Comparison of ENCODE assay signal across 31 cellular contexts in the genomic region with DNA sequence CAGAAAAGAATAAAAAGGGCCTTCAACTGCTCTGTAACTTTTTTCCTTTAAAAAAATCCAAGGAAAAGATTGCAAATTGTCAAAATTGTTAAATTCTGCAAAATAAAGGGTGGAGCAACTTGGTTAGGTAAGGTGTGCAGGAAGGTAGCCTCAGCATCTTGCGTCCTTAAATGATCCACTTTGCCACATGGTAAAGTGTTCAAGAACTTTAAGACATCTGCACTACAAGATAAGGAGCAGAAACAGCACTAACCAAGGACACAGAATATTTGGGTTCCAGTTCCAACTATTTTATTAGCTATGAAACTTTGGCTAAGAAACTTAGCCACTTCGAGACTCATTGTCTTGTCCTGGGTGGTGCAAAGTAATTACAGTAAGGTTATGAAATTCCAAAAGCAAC. TPM values are rescaled to one million over a fixed set of nuclear protein-coding genes. Genes with fewer than 3 reads are reported as not detected.
"Had no signal": no experiment of that assay in that cellular context is flagged by ENCODE, and none has a peak within 500 bp of the region (broad histone marks: within the 10 kb centered on the region; RNA-seq: fewer than 3 reads in every experiment).

No MANE protein-coding gene starts in this region.

- H3K27ac ChIP-seq: stomach, suprapubic skin, testis, thoracic aorta, thyroid gland, tibial artery, tibial nerve, transverse colon, upper lobe of left lung, upper lobe of right lung, uterus, vagina had no signal

- H3K27me3 ChIP-seq: stomach, suprapubic skin, testis, thyroid gland, tibial artery, tibial nerve, transverse colon, upper lobe of left lung, upper lobe of right lung, uterus, vagina had no signal

- DNase-seq: stimulated activated CD4-positive, alpha-beta T cell treated with anti-CD3 and anti-CD28 coated beads, Interleukin-2, amount 100 ng/mL, for 48 hours; stimulated activated CD4-positive, alpha-beta T cell treated with anti-CD3 and anti-CD28 coated beads, Interleukin-4, amount 100 ng/mL, for 1 hour; stimulated activated CD4-positive, alpha-beta T cell treated with anti-CD3 and anti-CD28 coated beads, Interleukin-4, amount 100 ng/mL, for 24 hours; stimulated activated CD4-positive, alpha-beta T cell treated with anti-CD3 and anti-CD28 coated beads, Interleukin-4, amount 100 ng/mL, for 4 hours; stimulated activated CD8-positive, alpha-beta memory T cell treated with anti-CD3 and anti-CD28 coated beads, Interleukin-4, amount 100 ng/mL, for 48 hours; stimulated activated naive B cell treated with anti-CD40 and anti-IgM and Interleukin-4, amounts not matched to agents 10 μg/mL and 1 μg/mL and 100 μg/mL, for 72 hours; stimulated activated naive CD4-positive, alpha-beta T cell; stimulated activated naive CD4-positive, alpha-beta T cell treated with Interleukin-2 at 50 U/mL for 16 hours; stimulated activated naive CD8-positive, alpha-beta T cell treated with anti-CD3 and anti-CD28 coated beads, Interleukin-15, amount 100 ng/mL, for 72 hours; stimulated activated naive CD8-positive, alpha-beta T cell treated with anti-CD3 and anti-CD28 coated beads, Interleukin-15, Interleukin-2, amounts not matched to agents 100 U/mL and 50 U/mL, for 24 hours; stomach; substantia nigra; testis; thyroid gland; tibial artery; transverse colon; trophoblast cell; upper lobe of left lung; upper lobe of right lung; uterus had no signal

- H3K27me3 Mint-ChIP-seq: stimulated activated naive CD8-positive, alpha-beta T cell treated with anti-CD3 and anti-CD28 coated beads, Interleukin-15, amount 100 ng/mL, for 72 hours; stimulated activated naive CD8-positive, alpha-beta T cell treated with anti-CD3 and anti-CD28 coated beads, Interleukin-15, Interleukin-2, amounts not matched to agents 100 ng/mL and 50 ng/mL, for 24 hours; type B pancreatic cell had no signal

- H3K4me3 ChIP-seq: stomach, suprapubic skin, testis, thoracic aorta, thyroid gland, tibial artery, tibial nerve, transverse colon, upper lobe of left lung, upper lobe of right lung, uterus, vagina had no signal

- H3K9me3 ChIP-seq: stomach, suprapubic skin, testis, thoracic aorta, thyroid gland, tibial artery, tibial nerve, transverse colon, upper lobe of left lung, upper lobe of right lung, uterus, vagina had no signal

- ATAC-seq: stimulated activated effector memory CD8-positive, alpha-beta T cell treated with anti-CD3 and anti-CD28 coated beads, Interleukin-12 subunit alpha, Interleukin-12 subunit beta, amount 100 ng/mL, for 72 hours; stimulated activated memory B cell treated with anti-CD40 and anti-IgM and Interleukin-4, amounts not matched to agents 10 μg/mL and 1 μg/mL and 100 μg/mL, for 72 hours; stimulated activated naive B cell treated with anti-CD40 and anti-IgM and Interleukin-4, amounts not matched to agents 10 μg/mL and 1 μg/mL and 100 μg/mL, for 72 hours; stimulated activated naive CD8-positive, alpha-beta T cell treated with anti-CD3 and anti-CD28 coated beads, Interleukin-15, amount 100 ng/mL, for 72 hours; stimulated activated naive CD8-positive, alpha-beta T cell treated with anti-CD3 and anti-CD28 coated beads, Interleukin-15, Interleukin-2, amounts not matched to agents 100 U/mL and 50 U/mL, for 24 hours; upper lobe of right lung had no signal

- H3K36me3 ChIP-seq: stomach, suprapubic skin, thoracic aorta, thyroid gland, tibial artery, tibial nerve, transverse colon, upper lobe of left lung, upper lobe of right lung, uterus, vagina had no signal

- H3K4me1 Mint-ChIP-seq: stimulated activated effector memory CD8-positive, alpha-beta T cell treated with anti-CD3 and anti-CD28 coated beads, Interleukin-12 subunit alpha, Interleukin-12 subunit beta, amount 100 ng/mL, for 72 hours; stimulated activated memory B cell treated with anti-CD40 and anti-IgM and Interleukin-4, amounts not matched to agents 10 μg/mL and 1 μg/mL and 100 μg/mL, for 72 hours had no signal

- H3K27ac Mint-ChIP-seq: stimulated activated effector memory CD8-positive, alpha-beta T cell treated with anti-CD3 and anti-CD28 coated beads, Interleukin-12 subunit alpha, Interleukin-12 subunit beta, amount 100 ng/mL, for 72 hours; stimulated activated memory B cell treated with anti-CD40 and anti-IgM and Interleukin-4, amounts not matched to agents 10 μg/mL and 1 μg/mL and 100 μg/mL, for 72 hours; stimulated activated naive B cell treated with anti-CD40 and anti-IgM and Interleukin-4, amounts not matched to agents 10 μg/mL and 1 μg/mL and 100 μg/mL, for 72 hours; stimulated activated naive CD8-positive, alpha-beta T cell treated with anti-CD3 and anti-CD28 coated beads, Interleukin-15, amount 100 ng/mL, for 72 hours; stimulated activated naive CD8-positive, alpha-beta T cell treated with anti-CD3 and anti-CD28 coated beads, Interleukin-15, Interleukin-2, amounts not matched to agents 100 ng/mL and 50 ng/mL, for 24 hours; type B pancreatic cell had no signal

- H3K9me3 Mint-ChIP-seq: stimulated activated effector memory CD8-positive, alpha-beta T cell treated with anti-CD3 and anti-CD28 coated beads, Interleukin-12 subunit alpha, Interleukin-12 subunit beta, amount 100 ng/mL, for 72 hours; stimulated activated memory B cell treated with anti-CD40 and anti-IgM and Interleukin-4, amounts not matched to agents 10 μg/mL and 1 μg/mL and 100 μg/mL, for 72 hours; stimulated activated naive B cell treated with anti-CD40 and anti-IgM and Interleukin-4, amounts not matched to agents 10 μg/mL and 1 μg/mL and 100 μg/mL, for 72 hours; stimulated activated naive CD8-positive, alpha-beta T cell treated with anti-CD3 and anti-CD28 coated beads, Interleukin-15, amount 100 ng/mL, for 72 hours; stimulated activated naive CD8-positive, alpha-beta T cell treated with anti-CD3 and anti-CD28 coated beads, Interleukin-15, Interleukin-2, amounts not matched to agents 100 ng/mL and 50 ng/mL, for 24 hours; type B pancreatic cell had no signal

- FAIRE-seq: urothelium cell line had no signal

- H3K4me1 ChIP-seq: uterus had no signal

- H3K36me3 Mint-ChIP-seq: stimulated activated effector memory CD8-positive, alpha-beta T cell treated with anti-CD3 and anti-CD28 coated beads, Interleukin-12 subunit alpha, Interleukin-12 subunit beta, amount 100 ng/mL, for 72 hours; stimulated activated memory B cell treated with anti-CD40 and anti-IgM and Interleukin-4, amounts not matched to agents 10 μg/mL and 1 μg/mL and 100 μg/mL, for 72 hours; stimulated activated naive B cell treated with anti-CD40 and anti-IgM and Interleukin-4, amounts not matched to agents 10 μg/mL and 1 μg/mL and 100 μg/mL, for 72 hours; type B pancreatic cell had no signal

- H3K4me3 Mint-ChIP-seq: stimulated activated effector memory CD8-positive, alpha-beta T cell treated with anti-CD3 and anti-CD28 coated beads, Interleukin-12 subunit alpha, Interleukin-12 subunit beta, amount 100 ng/mL, for 72 hours; stimulated activated memory B cell treated with anti-CD40 and anti-IgM and Interleukin-4, amounts not matched to agents 10 μg/mL and 1 μg/mL and 100 μg/mL, for 72 hours; stimulated activated naive B cell treated with anti-CD40 and anti-IgM and Interleukin-4, amounts not matched to agents 10 μg/mL and 1 μg/mL and 100 μg/mL, for 72 hours; stimulated activated naive CD8-positive, alpha-beta T cell treated with anti-CD3 and anti-CD28 coated beads, Interleukin-15, amount 100 ng/mL, for 72 hours; stimulated activated naive CD8-positive, alpha-beta T cell treated with anti-CD3 and anti-CD28 coated beads, Interleukin-15, Interleukin-2, amounts not matched to agents 100 ng/mL and 50 ng/mL, for 24 hours; type B pancreatic cell had no signal

RNA-seq across cellular contexts. Expression of a gene that starts 53.7 kb away (rescaled TPM):
- total RNA-seq: subcutaneous adipose tissue, thoracic aorta, tibial nerve, urinary bladder had no signal
